ENCODE assay signal across 15 cellular contexts in genomic region chr6:113381232-113381631, GRCh38.
"Had no signal": no experiment of that assay in that cellular context is flagged by ENCODE, and none has a peak within 500 bp of the region (broad histone marks: within the 10 kb centered on the region; RNA-seq: fewer than 3 reads in every experiment).

No MANE protein-coding gene starts in this region.

- H3K4me1 Mint-ChIP-seq: activated CD4-positive, alpha-beta memory T cell treated with anti-CD3 and anti-CD28 coated beads, Interleukin-2, amount 10 ng/mL, durations not matched to agents 7 days and 5 days had no signal

- H3K27me3 ChIP-seq: body of pancreas, dorsolateral prefrontal cortex, gastrocnemius medialis, heart left ventricle, tibial artery had no signal

- H3K4me3 Mint-ChIP-seq: activated CD4-positive, alpha-beta memory T cell treated with anti-CD3 and anti-CD28 coated beads, Interleukin-2, amount 10 ng/mL, durations not matched to agents 7 days and 5 days; activated naive CD4-positive, alpha-beta T cell treated with anti-CD3 and anti-CD28 coated beads for 36 hours; activated T-cell treated with anti-CD3 and anti-CD28 coated beads, Interleukin-2, amount 50 U/mL, for 24 hours had no signal

- H3K36me3 ChIP-seq: gastrocnemius medialis, heart left ventricle, left ventricle myocardium inferior, tibial artery had no signal

- H3K9me3 Mint-ChIP-seq: activated CD4-positive, alpha-beta memory T cell treated with anti-CD3 and anti-CD28 coated beads, Interleukin-2, amount 10 ng/mL, durations not matched to agents 7 days and 5 days; activated naive CD4-positive, alpha-beta T cell treated with anti-CD3 and anti-CD28 coated beads for 36 hours; activated T-cell treated with anti-CD3 and anti-CD28 coated beads, Interleukin-2, amount 50 U/mL, for 24 hours; activated T-helper 2 cell treated with anti-CD3 and anti-CD28 coated beads, Interferon-gamma antibody, Interleukin-2, Interleukin-4, amounts not matched to agents 10 μg/mL and 5 μg/mL and 100 μg/mL, durations not matched to agents 14 hours and 24 hours and 36 hours had no signal

- H3K27me3 Mint-ChIP-seq: activated CD4-positive, alpha-beta memory T cell treated with anti-CD3 and anti-CD28 coated beads, Interleukin-2, amount 10 ng/mL, durations not matched to agents 7 days and 5 days; activated T-cell treated with anti-CD3 and anti-CD28 coated beads, Interleukin-2, amount 50 U/mL, for 24 hours; progenitor cell of endocrine pancreas had no signal

- DNase-seq: activated CD4-positive, alpha-beta memory T cell treated with anti-CD3 and anti-CD28 coated beads, Interleukin-2, amount 10 ng/mL, durations not matched to agents 7 days and 5 days; activated CD4-positive, alpha-beta T cell treated with anti-CD3 and anti-CD28 coated beads for 48 hours; activated naive CD4-positive, alpha-beta T cell treated with anti-CD3 and anti-CD28 coated beads for 36 hours; activated T-cell treated with anti-CD3 and anti-CD28 coated beads, Interleukin-2, amount 50 U/mL, for 24 hours; gastrocnemius medialis; left ventricle myocardium inferior; stimulated activated CD4-positive, alpha-beta T cell treated with anti-CD3 and anti-CD28 coated beads, Interleukin-2, amount 100 ng/mL, for 24 hours; stimulated activated naive CD4-positive, alpha-beta T cell treated with Interleukin-2 at 50 U/mL for 16 hours had no signal

- ATAC-seq: body of pancreas, gastrocnemius medialis, heart left ventricle had no signal

- H3K4me3 ChIP-seq: body of pancreas, dorsolateral prefrontal cortex, gastrocnemius medialis, heart left ventricle, left ventricle myocardium inferior, tibial artery had no signal

- H3K9me3 ChIP-seq: body of pancreas, gastrocnemius medialis, heart left ventricle, left ventricle myocardium inferior, tibial artery had no signal

- H3K27ac Mint-ChIP-seq: activated CD4-positive, alpha-beta memory T cell treated with anti-CD3 and anti-CD28 coated beads, Interleukin-2, amount 10 ng/mL, durations not matched to agents 7 days and 5 days; activated naive CD4-positive, alpha-beta T cell treated with anti-CD3 and anti-CD28 coated beads for 36 hours; activated T-cell treated with anti-CD3 and anti-CD28 coated beads, Interleukin-2, amount 50 U/mL, for 24 hours; activated T-helper 2 cell treated with anti-CD3 and anti-CD28 coated beads, Interferon-gamma antibody, Interleukin-2, Interleukin-4, amounts not matched to agents 10 μg/mL and 5 μg/mL and 100 μg/mL, durations not matched to agents 14 hours and 24 hours and 36 hours; progenitor cell of endocrine pancreas had no signal

- H3K4me1 ChIP-seq: gastrocnemius medialis, left ventricle myocardium inferior had no signal

- H3K27ac ChIP-seq: body of pancreas, dorsolateral prefrontal cortex, epithelial cell of prostate, gastrocnemius medialis, heart left ventricle, left ventricle myocardium inferior, tibial artery had no signal
